15 cellular contexts compared by ENCODE assay signal in genomic region chrX:23841847-23842522, GRCh38. TPM values are rescaled to one million over a fixed set of nuclear protein-coding genes. Genes with fewer than 3 reads are reported as not detected.
DNase-seq lines count a peak whose midpoint lies in the region; ATAC-seq lines count a peak whose summit lies in the region.
"Had no signal": no experiment of that assay in that cellular context is flagged by ENCODE, and none has a peak within 500 bp of the region (broad histone marks: within the 10 kb centered on the region; RNA-seq: fewer than 3 reads in every experiment).

No MANE protein-coding gene starts in this region.

- no peak for ATAC-seq in Right ventricle myocardium inferior

- H3K79me1 ChIP-seq in trophoblast cell (ENCODE audit: low read length): no peaks in the 10 kb centered on the region

- no peak overlapping the region for H3K18ac ChIP-seq in trophoblast cell (ENCODE audit: low read length)

- H2AK5ac ChIP-seq in trophoblast cell (ENCODE audit: low read length): no peak overlapping the region

- no peak overlapping the region for H3K23ac ChIP-seq in trophoblast cell (ENCODE audit: low read length)

- H3K4me3 Mint-ChIP-seq in dendritic cell treated with granulocyte-macrophage colony-stimulating factor and Interleukin-4, amounts not matched to agents 40 ng/mL and 50 ng/mL, for 4 days: no peak overlapping the region

- H3K27me3 Mint-ChIP-seq in dendritic cell treated with granulocyte-macrophage colony-stimulating factor and Interleukin-4, amounts not matched to agents 40 ng/mL and 50 ng/mL, for 4 days: no peaks in the 10 kb centered on the region

- no peaks in the 10 kb centered on the region for H3K36me3 ChIP-seq in trophoblast cell (ENCODE audit: control insufficient read depth in 1 of 2, insufficient read depth in 2 of 2, low read length in 2 of 2)
- H3K36me3 ChIP-seq: HAP-1 had no signal

- H3K27me3 ChIP-seq in trophoblast cell (ENCODE audit: insufficient read depth, low read length): no peaks in the 10 kb centered on the region

- no CpG with 5 or more reads among the region's 4 CpGs for WGBS in trophoblast cell (ENCODE audit: extremely low coverage, insufficient coverage, insufficient read length)

- no peak overlapping the region for H3K14ac ChIP-seq in trophoblast cell (ENCODE audit: low read length)

- no peaks in the 10 kb centered on the region for H3K9me3 ChIP-seq in trophoblast cell (ENCODE audit: insufficient read depth, low read depth, low read length)
- H3K9me3 ChIP-seq: HAP-1 had no signal

- H3K4ac ChIP-seq in trophoblast cell (ENCODE audit: low read depth, low read length): no peak overlapping the region

- intact Hi-C loops in dendritic cell treated with granulocyte-macrophage colony-stimulating factor and Interleukin-4, amounts not matched to agents 40 ng/mL and 50 ng/mL, for 4 days (cut with micrococcal nuclease): loop anchor here (5.0 kb wide), 1 partner anchor 60 kb away; no protein-coding TSS in a partner anchor
- intact Hi-C loops in Right ventricle myocardium inferior (cut with DNase I): no loop called here

- peaks cover 4% of the 10 kb centered on the region for H3K36me3 Mint-ChIP-seq in dendritic cell treated with granulocyte-macrophage colony-stimulating factor and Interleukin-4, amounts not matched to agents 40 ng/mL and 50 ng/mL, for 4 days (ENCODE audit: low read depth)

- H3K4me3 ChIP-seq in trophoblast cell (ENCODE audit: low read depth, low read length): no peak overlapping the region
- H3K4me3 ChIP-seq: HAP-1, SK-N-MC had no signal

- peaks cover 54% of the 10 kb centered on the region for H3K4me1 Mint-ChIP-seq in dendritic cell treated with granulocyte-macrophage colony-stimulating factor and Interleukin-4, amounts not matched to agents 40 ng/mL and 50 ng/mL, for 4 days (ENCODE audit: low read depth)

- no peak overlapping the region for H4K91ac ChIP-seq in trophoblast cell (ENCODE audit: low read depth, low read length)

- H2BK5ac ChIP-seq in trophoblast cell (ENCODE audit: low read depth, low read length, poor library complexity): no peak overlapping the region

- DNase-seq in NCI-H510A treated with DMSO at 0.1 percent for 48 hours (lab: John Stamatoyannopoulos, UW) (peak; percentile 18), NCI-H510A (lab: John Stamatoyannopoulos, UW) (no peak), MV-4-11 (lab: John Stamatoyannopoulos, UW) (peak; percentile 0), trophoblast cell (peak; percentile 32 to 75), Right ventricle myocardium inferior (ENCODE audit: missing footprints) (no peak), HCEC 1CT (no peak)
- no peak for DNase-seq in activated naive CD4-positive, alpha-beta T cell (lab: John Stamatoyannopoulos, UW)
- DNase-seq: NCI-H2029, NCI-H226, NCI-H526 treated with DMSO at 0.1 percent for 48 hours, T-helper 1 cell had no signal

- no peak overlapping the region for H3K27ac ChIP-seq in trophoblast cell (ENCODE audit: low read depth, low read length)
- H3K27ac ChIP-seq: C4-2B, SK-N-MC had no signal

- no peak overlapping the region for H2BK12ac ChIP-seq in trophoblast cell (ENCODE audit: low read length)

- H3K79me2 ChIP-seq in trophoblast cell (ENCODE audit: control insufficient read depth, insufficient read depth, low read length, poor library complexity): no peaks in the 10 kb centered on the region

- no peak overlapping the region for H4K8ac ChIP-seq in trophoblast cell (ENCODE audit: low read depth, low read length)

- H3K4me2 ChIP-seq in trophoblast cell (ENCODE audit: low read length): no peak overlapping the region

- no peak overlapping the region for H2AFZ ChIP-seq in trophoblast cell (ENCODE audit: insufficient read depth, low read length, poor library complexity)

- no peaks in the 10 kb centered on the region for H3K9me3 Mint-ChIP-seq in dendritic cell treated with granulocyte-macrophage colony-stimulating factor and Interleukin-4, amounts not matched to agents 40 ng/mL and 50 ng/mL, for 4 days

- H3K27ac Mint-ChIP-seq in dendritic cell treated with granulocyte-macrophage colony-stimulating factor and Interleukin-4, amounts not matched to agents 40 ng/mL and 50 ng/mL, for 4 days: peak overlapping the region; percentile 53

- H2BK120ac ChIP-seq in trophoblast cell (ENCODE audit: insufficient read depth, low read length, poor library complexity): no peak overlapping the region

- H4K12ac ChIP-seq in trophoblast cell (ENCODE audit: low read depth, low read length): no peak overlapping the region

- H3K4me1 ChIP-seq in trophoblast cell (ENCODE audit: control insufficient read depth in 1 of 2, insufficient read depth in 2 of 2, low read length in 2 of 2): peaks cover 0 to 2% of the 10 kb centered on the region in 2 experiments

- no peak overlapping the region for H3K9ac ChIP-seq in trophoblast cell (ENCODE audit: low read length)

RNA-seq across cellular contexts. Expression of gene SAT1, which starts 59.0 kb away (rescaled TPM):
- 142 and 148 TPM in 2 replicates for polyA plus RNA-seq in trophoblast cell (2013)
- total RNA-seq in Right ventricle myocardium inferior: 130 TPM

Comparison
In these comparisons a context has a peak if more than half of its experiments do, and no peak if none do; other contexts are left out.
1. DNase-seq: peak in NCI-H510A treated with DMSO at 0.1 percent for 48 hours (single experiment), MV-4-11 (single experiment) and trophoblast cell (2 of 2); none in NCI-H510A (single experiment), Right ventricle myocardium inferior (single experiment), activated naive CD4-positive, alpha-beta T cell (0 of 4) and HCEC 1CT (single experiment).